In the genomic region with DNA sequence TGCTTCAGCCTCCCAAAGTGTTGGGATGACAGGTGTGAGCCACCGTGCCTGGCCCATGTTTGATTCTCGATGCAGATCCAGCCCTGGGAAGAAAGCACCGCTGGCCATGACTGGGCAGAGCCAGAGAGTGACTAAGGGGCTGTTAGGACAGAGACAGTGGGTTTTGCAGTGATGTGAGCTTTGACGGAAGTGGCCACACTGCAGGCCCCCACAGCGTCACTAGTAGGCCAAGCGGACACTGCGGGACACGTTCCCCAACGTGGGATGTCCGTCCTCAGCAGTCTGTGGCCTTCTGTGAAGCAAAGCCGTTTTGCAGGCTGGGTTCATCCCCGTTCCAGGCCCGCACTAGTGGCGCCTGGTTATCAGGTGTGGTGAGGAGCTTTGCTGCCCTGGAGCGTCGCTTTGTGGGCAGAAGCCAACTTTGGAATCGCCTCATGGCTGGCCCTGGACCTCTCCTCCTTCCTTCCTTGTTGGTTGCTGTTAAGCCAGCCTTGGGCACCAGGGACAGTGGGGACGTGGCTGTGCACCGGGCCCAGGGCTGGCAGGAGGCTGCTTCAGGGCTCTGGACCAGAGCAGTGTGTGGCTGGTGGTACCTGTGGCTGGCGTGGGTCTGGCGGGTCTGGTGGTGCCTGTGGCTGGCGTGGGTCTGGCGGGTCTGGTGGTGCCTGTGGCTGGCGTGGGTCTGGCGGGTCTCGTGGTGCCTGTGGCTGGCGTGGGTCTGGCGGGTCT, we compare ENCODE assay signal across 22 cellular contexts. TPM values are rescaled to one million over a fixed set of nuclear protein-coding genes. Genes with fewer than 3 reads are reported as not detected.
DNase-seq lines count a peak whose midpoint lies in the region; ATAC-seq and TF ChIP-seq lines count a peak whose summit lies in the region.
"Had no signal": no experiment of that assay in that cellular context is flagged by ENCODE, and none has a peak within 500 bp of the region (broad histone marks: within the 10 kb centered on the region; RNA-seq: fewer than 3 reads in every experiment).

No MANE protein-coding gene starts in this region.

- peaks cover 98% of the 10 kb centered on the region for H3K79me2 ChIP-seq in GM23338 (replicated peaks; ENCODE audit: insufficient read depth)

- intact Hi-C loops in left ventricle myocardium superior (cut with micrococcal nuclease), result no loop called here

- H3K4me3 Mint-ChIP-seq in GM23338 (no peak overlapping the region), nephron progenitor cell (no peak overlapping the region)
- H3K4me3 Mint-ChIP-seq in activated naive CD8-positive, alpha-beta T cell treated with anti-CD3 and anti-CD28 coated beads, Interleukin-2, amount 50 U/mL, for 24 hours, result no peak overlapping the region
- H3K4me3 Mint-ChIP-seq: activated CD4-positive, alpha-beta T cell treated with anti-CD3 and anti-CD28 coated beads, Interleukin-2, amount 10 ng/mL, durations not matched to agents 7 days and 5 days; activated T-cell treated with anti-CD3 and anti-CD28 coated beads, Interleukin-2, amount 50 U/mL, for 4 hours had no signal

- ATAC-seq in GM23338 (no peak), left ventricle myocardium superior (peak; percentile 35), GM19397 (IDR thresholded peaks at IDR 0.05; ENCODE audit: unreplicated experiment) (no peak)
- ATAC-seq in activated naive CD8-positive, alpha-beta T cell treated with anti-CD3 and anti-CD28 coated beads, Interleukin-2, amount 50 U/mL, for 24 hours, result no peak
- ATAC-seq: activated T-cell treated with anti-CD3 and anti-CD28 coated beads, Interleukin-2, amount 50 U/mL, for 4 hours; foreskin keratinocyte; GM12878 had no signal

- H3K36me3 Mint-ChIP-seq in GM23338 (ENCODE audit: low read depth) (peaks cover 2% of the 10 kb centered on the region; the same call in 1 of the 3 replicates), nephron progenitor cell (ENCODE audit: low read depth) (peaks cover 10% of the 10 kb centered on the region)
- H3K36me3 Mint-ChIP-seq in activated naive CD8-positive, alpha-beta T cell treated with anti-CD3 and anti-CD28 coated beads, Interleukin-2, amount 50 U/mL, for 24 hours (ENCODE audit: low read depth), result no peaks in the 10 kb centered on the region

- POLR2A ChIA-PET in HEK293T (lab: Yijun Ruan, JAX), result no interaction called here

- DNase-seq in GM23338 (ENCODE audit: low spot score) (no peak), left ventricle myocardium superior (peak; percentile 44), nephron progenitor cell (no peak), HEK293T (ENCODE audit: extremely low spot score) (no peak), inferior parietal cortex (ENCODE audit: extremely low spot score) (no peak), coronary artery (ENCODE audit: low spot score) (no peak)
- DNase-seq in activated naive CD8-positive, alpha-beta T cell treated with anti-CD3 and anti-CD28 coated beads, Interleukin-2, amount 50 U/mL, for 24 hours, result no peak
- DNase-seq: activated CD4-positive, alpha-beta T cell treated with anti-CD3 and anti-CD28 coated beads, Interleukin-2, amount 10 ng/mL, durations not matched to agents 7 days and 5 days; activated T-cell treated with anti-CD3 and anti-CD28 coated beads, Interleukin-2, amount 50 U/mL, for 4 hours; adrenal gland; foreskin keratinocyte; GDM1; MV-4-11; NCI-H1930; NCI-H510A; stimulated activated CD4-positive, alpha-beta T cell treated with anti-CD3 and anti-CD28 coated beads, Interleukin-15, amount 100 ng/mL, for 24 hours; stimulated activated naive CD4-positive, alpha-beta T cell treated with Interleukin-2 at 50 U/mL for 16 hours; upper lobe of left lung had no signal

- peaks cover 18% of the 10 kb centered on the region for H3K27me3 Mint-ChIP-seq in GM23338 (ENCODE audit: insufficient read depth, low read depth, poor library complexity)
- no peaks in the 10 kb centered on the region for H3K27me3 Mint-ChIP-seq in activated naive CD8-positive, alpha-beta T cell treated with anti-CD3 and anti-CD28 coated beads, Interleukin-2, amount 50 U/mL, for 24 hours
- no peaks in the 10 kb centered on the region for H3K27me3 Mint-ChIP-seq in nephron progenitor cell (ENCODE audit: low read depth, poor library complexity)
- H3K27me3 Mint-ChIP-seq: activated CD4-positive, alpha-beta T cell treated with anti-CD3 and anti-CD28 coated beads, Interleukin-2, amount 10 ng/mL, durations not matched to agents 7 days and 5 days had no signal

- no peaks in the 10 kb centered on the region for H3K9me2 ChIP-seq in GM23338 (ENCODE audit: insufficient read depth)

- H3K4me1 Mint-ChIP-seq in GM23338 (peaks cover 44% of the 10 kb centered on the region), nephron progenitor cell (peaks cover 87% of the 10 kb centered on the region)
- H3K4me1 Mint-ChIP-seq in activated naive CD8-positive, alpha-beta T cell treated with anti-CD3 and anti-CD28 coated beads, Interleukin-2, amount 50 U/mL, for 24 hours, result peaks cover 50% of the 10 kb centered on the region

- H3K36me3 ChIP-seq in GM23338 (ENCODE audit: insufficient read depth), result no peaks in the 10 kb centered on the region
- H3K36me3 ChIP-seq: adrenal gland, upper lobe of left lung had no signal

- H3K27me3 ChIP-seq in GM23338 (ENCODE audit: insufficient read depth), result no peaks in the 10 kb centered on the region
- H3K27me3 ChIP-seq: adrenal gland, foreskin keratinocyte, upper lobe of left lung had no signal

- CTCF ChIA-PET in HEK293T (lab: Yijun Ruan, JAX), result no interaction called here

- H3K27ac ChIP-seq in GM23338 (ENCODE audit: low read depth) (peak overlapping the region; percentile 74; the same call in 1 of the 2 replicates), coronary artery (peak overlapping the region in 1 of 2 donors; percentile 77)
- H3K27ac ChIP-seq: foreskin keratinocyte, HL-60 had no signal

- no peak overlapping the region for H2AFZ ChIP-seq in GM23338

- H3K4me1 ChIP-seq in GM23338 (ENCODE audit: insufficient read depth), result peaks cover 34% of the 10 kb centered on the region
- H3K4me1 ChIP-seq: foreskin keratinocyte had no signal

- H3K4me2 ChIP-seq in GM23338, result no peak overlapping the region

- H3K9me3 Mint-ChIP-seq in GM23338 (no peaks in the 10 kb centered on the region), nephron progenitor cell (no peaks in the 10 kb centered on the region)
- no peaks in the 10 kb centered on the region for H3K9me3 Mint-ChIP-seq in activated naive CD8-positive, alpha-beta T cell treated with anti-CD3 and anti-CD28 coated beads, Interleukin-2, amount 50 U/mL, for 24 hours
- H3K9me3 Mint-ChIP-seq: activated CD4-positive, alpha-beta T cell treated with anti-CD3 and anti-CD28 coated beads, Interleukin-2, amount 10 ng/mL, durations not matched to agents 7 days and 5 days; activated T-cell treated with anti-CD3 and anti-CD28 coated beads, Interleukin-2, amount 50 U/mL, for 4 hours had no signal

- H3K27ac Mint-ChIP-seq in GM23338, result peak overlapping the region; percentile 65; the same call in 1 of the 2 replicates
- peak overlapping the region; percentile 35 for H3K27ac Mint-ChIP-seq in activated naive CD8-positive, alpha-beta T cell treated with anti-CD3 and anti-CD28 coated beads, Interleukin-2, amount 50 U/mL, for 24 hours
- peak overlapping the region; percentile 98 for H3K27ac Mint-ChIP-seq in nephron progenitor cell
- H3K27ac Mint-ChIP-seq: activated CD4-positive, alpha-beta T cell treated with anti-CD3 and anti-CD28 coated beads, Interleukin-2, amount 10 ng/mL, durations not matched to agents 7 days and 5 days had no signal

- peaks cover 9% of the 10 kb centered on the region; the same call in 1 of the 2 replicates for H3F3A ChIP-seq in GM23338 (replicated peaks; ENCODE audit: low read depth)

- H3K4me3 ChIP-seq in GM23338 (no peak overlapping the region), coronary artery (no peak overlapping the region)
- H3K4me3 ChIP-seq: adrenal gland, GM12878, lung, upper lobe of left lung had no signal

- TF ChIP-seq CTCF in GM23338 (conservative IDR thresholded peaks at IDR 0.05; ENCODE audit: low read depth in 2 of 2) (no peak), nephron progenitor cell (IDR thresholded peaks at IDR 0.05) (no peak), coronary artery (IDR thresholded peaks at IDR 0.05) (no peak)

- peaks cover 66% of the 10 kb centered on the region for H4K20me1 ChIP-seq in GM23338 (replicated peaks; ENCODE audit: insufficient read depth)

TF ChIP-seq in GM23338, 12 proteins besides CTCF, POLR2A, EP300 and RAD21:
- TF ChIP-seq ZNF114 (CRISPR knock-in tag; IDR thresholded peaks at IDR 0.05), result no peak

TF ChIP-seq in HEK293T, 16 proteins besides CTCF, POLR2A, EP300 and RAD21:
- TF ChIP-seq ARNT (IDR thresholded peaks at IDR 0.05) (no peak), SUZ12 (IDR thresholded peaks at IDR 0.05) (no peak), L3MBTL2 (conservative IDR thresholded peaks at IDR 0.05) (no peak), ZNF384 (IDR thresholded peaks at IDR 0.05) (no peak), FOXK2 (IDR thresholded peaks at IDR 0.05) (no peak), FOXM1 (IDR thresholded peaks at IDR 0.05; ENCODE audit: borderline replicate concordance) (no peak), CTBP1 (IDR thresholded peaks at IDR 0.05; ENCODE audit: borderline replicate concordance) (no peak), ELF4 (IDR thresholded peaks at IDR 0.05) (no peak), HDGF (IDR thresholded peaks at IDR 0.05; ENCODE audit: borderline replicate concordance) (no peak), SP1 (IDR thresholded peaks at IDR 0.05) (no peak), LEF1 (IDR thresholded peaks at IDR 0.05; ENCODE audit: borderline replicate concordance) (no peak)
- TF ChIP-seq, protein P1, sequence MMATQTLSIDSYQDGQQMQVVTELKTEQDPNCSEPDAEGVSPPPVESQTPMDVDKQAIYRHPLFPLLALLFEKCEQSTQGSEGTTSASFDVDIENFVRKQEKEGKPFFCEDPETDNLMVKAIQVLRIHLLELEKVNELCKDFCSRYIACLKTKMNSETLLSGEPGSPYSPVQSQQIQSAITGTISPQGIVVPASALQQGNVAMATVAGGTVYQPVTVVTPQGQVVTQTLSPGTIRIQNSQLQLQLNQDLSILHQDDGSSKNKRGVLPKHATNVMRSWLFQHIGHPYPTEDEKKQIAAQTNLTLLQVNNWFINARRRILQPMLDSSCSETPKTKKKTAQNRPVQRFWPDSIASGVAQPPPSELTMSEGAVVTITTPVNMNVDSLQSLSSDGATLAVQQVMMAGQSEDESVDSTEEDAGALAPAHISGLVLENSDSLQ (IDR thresholded peaks at IDR 0.05), result no peak

RNA-seq across cellular contexts. Expression of gene SKI, which starts 41.2 kb away (rescaled TPM):
- 62.8 and 66.8 TPM in 2 replicates for total RNA-seq in GM23338 (2014; rRNA removed; shearing (Covaris generic))
- 9.3 and 10.4 TPM in 2 replicates for polyA plus RNA-seq in GM23338 (2016; fragmentation: Nextera tagmentation; extraction: Ambion mirVana)
- total RNA-seq in left ventricle myocardium superior, result 35.3 TPM

Comparison
In these comparisons a context has a peak if more than half of its experiments do, and no peak if none do; other contexts are left out.
1. H3K27ac Mint-ChIP-seq: peak in every context shown above with its lines; median percentile 98 in nephron progenitor cell; 65 in GM23338; 35 in activated naive CD8-positive, alpha-beta T cell treated with anti-CD3 and anti-CD28 coated beads, Interleukin-2, amount 50 U/mL, for 24 hours.